25 cellular contexts compared by ENCODE assay signal in genomic region chr11:26199341-26199740, GRCh38.
A peak's percentile ranks its signal among the peaks of the same experiment; 100 is the strongest.
DNase-seq lines count a peak whose midpoint lies in the region; ATAC-seq and TF ChIP-seq lines count a peak whose summit lies in the region.
"Had no signal": no experiment of that assay in that cellular context is flagged by ENCODE, and none has a peak within 500 bp of the region (broad histone marks: within the 10 kb centered on the region; RNA-seq: fewer than 3 reads in every experiment).

No MANE protein-coding gene starts in this region.

- H3K9me3 Mint-ChIP-seq in GM23338 = no peaks in the 10 kb centered on the region
- H3K9me3 Mint-ChIP-seq: H9 had no signal

- intact Hi-C loops in uterus (cut with DNase I; ENCODE audit: low total_unique reads) (no loop called here), psoas muscle (cut with DNase I) (loop anchor here in 1 of 2 donors (10.0 kb wide), 1 partner anchor 55 kb away; no protein-coding TSS in a partner anchor)

- H3K4me1 ChIP-seq in GM23338 (ENCODE audit: insufficient read depth) = no peaks in the 10 kb centered on the region
- H3K4me1 ChIP-seq in uterus = no peaks in the 10 kb centered on the region
- H3K4me1 ChIP-seq in psoas muscle = no peaks in the 10 kb centered on the region
- H3K4me1 ChIP-seq: colonic mucosa, gastroesophageal sphincter, parathyroid adenoma, tibial nerve had no signal

- no peak overlapping the region for H3K4me2 ChIP-seq in GM23338

- peak overlapping the region; percentile 40; the same call in 1 of the 2 replicates for H2AFZ ChIP-seq in GM23338
- H2AFZ ChIP-seq: parathyroid adenoma had no signal

- H3F3A ChIP-seq in GM23338 (replicated peaks; ENCODE audit: low read depth) = no peaks in the 10 kb centered on the region

- no peak overlapping the region for H3K4me3 Mint-ChIP-seq in GM23338
- H3K4me3 Mint-ChIP-seq: activated CD4-positive, alpha-beta T cell treated with anti-CD3 and anti-CD28 coated beads for 36 hours; activated T-cell treated with anti-CD3 and anti-CD28 coated beads, Interleukin-2, amount 50 U/mL, for 72 hours; H9; naive B cell had no signal

- H3K36me3 ChIP-seq in GM23338 (ENCODE audit: insufficient read depth) (no peaks in the 10 kb centered on the region), uterus (no peaks in the 10 kb centered on the region), psoas muscle (ENCODE audit: insufficient read depth in 1 of 2, low read depth in 1 of 2) (no peaks in the 10 kb centered on the region)
- H3K36me3 ChIP-seq: colonic mucosa, gastroesophageal sphincter, tibial nerve had no signal

- no peaks in the 10 kb centered on the region for H3K4me1 Mint-ChIP-seq in GM23338
- H3K4me1 Mint-ChIP-seq: activated CD4-positive, alpha-beta T cell treated with anti-CD3 and anti-CD28 coated beads for 36 hours; H9; naive B cell had no signal

- H3K27ac ChIP-seq in GM23338 (ENCODE audit: low read depth) = no peak overlapping the region
- H3K27ac ChIP-seq in uterus = peak overlapping the region; percentile 33 to 42
- no peak overlapping the region for H3K27ac ChIP-seq in psoas muscle
- H3K27ac ChIP-seq: colonic mucosa, gastroesophageal sphincter, parathyroid adenoma, tibial nerve had no signal

- H3K27me3 ChIP-seq in GM23338 (ENCODE audit: insufficient read depth) (no peaks in the 10 kb centered on the region), uterus (no peaks in the 10 kb centered on the region), psoas muscle (ENCODE audit: insufficient read depth in 3 of 3, low read length in 2 of 3) (no peaks in the 10 kb centered on the region)
- H3K27me3 ChIP-seq: colonic mucosa, gastroesophageal sphincter, tibial nerve had no signal

- H3K36me3 Mint-ChIP-seq in GM23338 (ENCODE audit: low read depth) = no peaks in the 10 kb centered on the region
- H3K36me3 Mint-ChIP-seq: naive B cell had no signal

- no peaks in the 10 kb centered on the region for H4K20me1 ChIP-seq in GM23338 (replicated peaks; ENCODE audit: insufficient read depth)

- H3K79me2 ChIP-seq in GM23338 (replicated peaks; ENCODE audit: insufficient read depth) = no peaks in the 10 kb centered on the region
- H3K79me2 ChIP-seq: parathyroid adenoma had no signal

- WGBS in psoas muscle, 3 donors = 3 to 17% (median 9%) methylated on average over 1 of the region's 1 CpG

- H3K9me3 ChIP-seq in uterus (no peaks in the 10 kb centered on the region), psoas muscle (no peaks in the 10 kb centered on the region)
- H3K9me3 ChIP-seq: colonic mucosa, gastroesophageal sphincter, tibial nerve had no signal

- no peak for DNase-seq in GM23338 (ENCODE audit: low spot score)
- peak; percentile 67 for DNase-seq in brain pericyte (ENCODE audit: low read depth, low spot score)
- peak; percentile 10 for DNase-seq in inferior parietal cortex (ENCODE audit: extremely low spot score)
- no peak for DNase-seq in uterus
- no peak for DNase-seq in LoVo (ENCODE audit: low spot score)
- DNase-seq in T1000 (lab: John Stamatoyannopoulos, UW) = no peak
- no peak for DNase-seq in psoas muscle
- DNase-seq: activated CD4-positive, alpha-beta T cell treated with anti-CD3 and anti-CD28 coated beads for 36 hours; activated naive CD4-positive, alpha-beta T cell treated with anti-CD3 and anti-CD28 coated beads, Interleukin-2, amount 50 U/mL, for 16 hours; activated T-cell treated with anti-CD3 and anti-CD28 coated beads, Interleukin-2, amount 50 U/mL, for 72 hours; aorta; colonic mucosa; DMS79 treated with DMSO at 0.1 percent for 48 hours; H9; kidney; naive B cell; NCI-H1417; NCI-H524; OCI-M1; Right ventricle myocardium superior; stimulated activated CD4-positive, alpha-beta T cell treated with anti-CD3 and anti-CD28 coated beads, Interleukin-2, amount 100 ng/mL, for 48 hours; stimulated activated naive CD8-positive, alpha-beta T cell treated with anti-CD3 and anti-CD28 coated beads, Interleukin-15, Interleukin-2, amounts not matched to agents 100 U/mL and 50 U/mL, for 24 hours had no signal

- H3K4me3 ChIP-seq in GM23338 (no peak overlapping the region), uterus (no peak overlapping the region), psoas muscle (no peak overlapping the region)
- H3K4me3 ChIP-seq: colonic mucosa, gastroesophageal sphincter, tibial nerve had no signal

- no peak for TF ChIP-seq POLR2A in uterus (IDR thresholded peaks at IDR 0.05)

- TF ChIP-seq CTCF in GM23338 (conservative IDR thresholded peaks at IDR 0.05; ENCODE audit: low read depth in 2 of 2) = no peak
- no peak for TF ChIP-seq CTCF in uterus (IDR thresholded peaks at IDR 0.05)
- no peak for TF ChIP-seq CTCF in psoas muscle (IDR thresholded peaks at IDR 0.05)

- H3K27me3 Mint-ChIP-seq in GM23338 (ENCODE audit: insufficient read depth, low read depth, poor library complexity) = peaks cover 4% of the 10 kb centered on the region
- H3K27me3 Mint-ChIP-seq: activated CD4-positive, alpha-beta T cell treated with anti-CD3 and anti-CD28 coated beads for 36 hours; naive B cell had no signal

- H3K27ac Mint-ChIP-seq in GM23338 = no peak overlapping the region
- H3K27ac Mint-ChIP-seq: activated CD4-positive, alpha-beta T cell treated with anti-CD3 and anti-CD28 coated beads for 36 hours; activated T-cell treated with anti-CD3 and anti-CD28 coated beads, Interleukin-2, amount 50 U/mL, for 72 hours; H9 had no signal

- no peaks in the 10 kb centered on the region for H3K9me2 ChIP-seq in GM23338 (ENCODE audit: insufficient read depth)

- ATAC-seq in GM23338 = no peak
- ATAC-seq in psoas muscle = no peak
- ATAC-seq: activated CD4-positive, alpha-beta T cell treated with anti-CD3 and anti-CD28 coated beads for 36 hours; activated T-cell treated with anti-CD3 and anti-CD28 coated beads, Interleukin-2, amount 50 U/mL, for 72 hours; gastroesophageal sphincter; stimulated activated naive CD8-positive, alpha-beta T cell treated with anti-CD3 and anti-CD28 coated beads, Interleukin-15, Interleukin-2, amounts not matched to agents 100 U/mL and 50 U/mL, for 24 hours had no signal

TF ChIP-seq in GM23338, 12 proteins besides CTCF, POLR2A, EP300 and RAD21:
- no peak for TF ChIP-seq NANOG (IDR thresholded peaks at IDR 0.05; ENCODE audit: borderline replicate concordance)
- TF ChIP-seq, protein P1, sequence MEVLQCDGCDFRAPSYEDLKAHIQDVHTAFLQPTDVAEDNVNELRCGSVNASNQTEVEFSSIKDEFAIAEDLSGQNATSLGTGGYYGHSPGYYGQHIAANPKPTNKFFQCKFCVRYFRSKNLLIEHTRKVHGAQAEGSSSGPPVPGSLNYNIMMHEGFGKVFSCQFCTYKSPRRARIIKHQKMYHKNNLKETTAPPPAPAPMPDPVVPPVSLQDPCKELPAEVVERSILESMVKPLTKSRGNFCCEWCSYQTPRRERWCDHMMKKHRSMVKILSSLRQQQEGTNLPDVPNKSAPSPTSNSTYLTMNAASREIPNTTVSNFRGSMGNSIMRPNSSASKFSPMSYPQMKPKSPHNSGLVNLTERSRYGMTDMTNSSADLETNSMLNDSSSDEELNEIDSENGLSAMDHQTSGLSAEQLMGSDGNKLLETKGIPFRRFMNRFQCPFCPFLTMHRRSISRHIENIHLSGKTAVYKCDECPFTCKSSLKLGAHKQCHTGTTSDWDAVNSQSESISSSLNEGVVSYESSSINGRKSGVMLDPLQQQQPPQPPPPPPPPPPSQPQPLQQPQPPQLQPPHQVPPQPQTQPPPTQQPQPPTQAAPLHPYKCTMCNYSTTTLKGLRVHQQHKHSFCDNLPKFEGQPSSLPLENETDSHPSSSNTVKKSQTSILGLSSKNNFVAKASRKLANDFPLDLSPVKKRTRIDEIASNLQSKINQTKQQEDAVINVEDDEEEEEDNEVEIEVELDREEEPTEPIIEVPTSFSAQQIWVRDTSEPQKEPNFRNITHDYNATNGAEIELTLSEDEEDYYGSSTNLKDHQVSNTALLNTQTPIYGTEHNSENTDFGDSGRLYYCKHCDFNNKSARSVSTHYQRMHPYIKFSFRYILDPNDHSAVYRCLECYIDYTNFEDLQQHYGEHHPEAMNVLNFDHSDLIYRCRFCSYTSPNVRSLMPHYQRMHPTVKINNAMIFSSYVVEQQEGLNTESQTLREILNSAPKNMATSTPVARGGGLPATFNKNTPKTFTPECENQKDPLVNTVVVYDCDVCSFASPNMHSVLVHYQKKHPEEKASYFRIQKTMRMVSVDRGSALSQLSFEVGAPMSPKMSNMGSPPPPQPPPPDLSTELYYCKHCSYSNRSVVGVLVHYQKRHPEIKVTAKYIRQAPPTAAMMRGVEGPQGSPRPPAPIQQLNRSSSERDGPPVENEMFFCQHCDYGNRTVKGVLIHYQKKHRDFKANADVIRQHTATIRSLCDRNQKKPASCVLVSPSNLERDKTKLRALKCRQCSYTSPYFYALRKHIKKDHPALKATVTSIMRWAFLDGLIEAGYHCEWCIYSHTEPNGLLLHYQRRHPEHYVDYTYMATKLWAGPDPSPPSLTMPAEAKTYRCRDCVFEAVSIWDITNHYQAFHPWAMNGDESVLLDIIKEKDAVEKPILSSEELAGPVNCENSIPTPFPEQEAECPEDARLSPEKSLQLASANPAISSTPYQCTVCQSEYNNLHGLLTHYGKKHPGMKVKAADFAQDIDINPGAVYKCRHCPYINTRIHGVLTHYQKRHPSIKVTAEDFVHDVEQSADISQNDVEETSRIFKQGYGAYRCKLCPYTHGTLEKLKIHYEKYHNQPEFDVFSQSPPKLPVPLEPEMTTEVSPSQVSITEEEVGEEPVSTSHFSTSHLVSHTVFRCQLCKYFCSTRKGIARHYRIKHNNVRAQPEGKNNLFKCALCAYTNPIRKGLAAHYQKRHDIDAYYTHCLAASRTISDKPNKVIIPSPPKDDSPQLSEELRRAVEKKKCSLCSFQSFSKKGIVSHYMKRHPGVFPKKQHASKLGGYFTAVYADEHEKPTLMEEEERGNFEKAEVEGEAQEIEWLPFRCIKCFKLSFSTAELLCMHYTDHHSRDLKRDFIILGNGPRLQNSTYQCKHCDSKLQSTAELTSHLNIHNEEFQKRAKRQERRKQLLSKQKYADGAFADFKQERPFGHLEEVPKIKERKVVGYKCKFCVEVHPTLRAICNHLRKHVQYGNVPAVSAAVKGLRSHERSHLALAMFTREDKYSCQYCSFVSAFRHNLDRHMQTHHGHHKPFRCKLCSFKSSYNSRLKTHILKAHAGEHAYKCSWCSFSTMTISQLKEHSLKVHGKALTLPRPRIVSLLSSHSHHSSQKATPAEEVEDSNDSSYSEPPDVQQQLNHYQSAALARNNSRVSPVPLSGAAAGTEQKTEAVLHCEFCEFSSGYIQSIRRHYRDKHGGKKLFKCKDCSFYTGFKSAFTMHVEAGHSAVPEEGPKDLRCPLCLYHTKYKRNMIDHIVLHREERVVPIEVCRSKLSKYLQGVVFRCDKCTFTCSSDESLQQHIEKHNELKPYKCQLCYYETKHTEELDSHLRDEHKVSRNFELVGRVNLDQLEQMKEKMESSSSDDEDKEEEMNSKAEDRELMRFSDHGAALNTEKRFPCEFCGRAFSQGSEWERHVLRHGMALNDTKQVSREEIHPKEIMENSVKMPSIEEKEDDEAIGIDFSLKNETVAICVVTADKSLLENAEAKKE (CRISPR knock-in tag; IDR thresholded peaks at IDR 0.05) = no peak

Comparison
In these comparisons a context has a peak if more than half of its experiments do, and no peak if none do; other contexts are left out.
1. DNase-seq: peak in brain pericyte (single experiment) and inferior parietal cortex (single experiment); none in GM23338 (single experiment), uterus (0 of 2), LoVo (single experiment), T1000 (single experiment) and psoas muscle (0 of 2).
2. H3K27ac ChIP-seq: peak in uterus (2 of 2); none in GM23338 (single experiment) and psoas muscle (single experiment).